18 cellular contexts compared by ENCODE assay signal in the genomic region with DNA sequence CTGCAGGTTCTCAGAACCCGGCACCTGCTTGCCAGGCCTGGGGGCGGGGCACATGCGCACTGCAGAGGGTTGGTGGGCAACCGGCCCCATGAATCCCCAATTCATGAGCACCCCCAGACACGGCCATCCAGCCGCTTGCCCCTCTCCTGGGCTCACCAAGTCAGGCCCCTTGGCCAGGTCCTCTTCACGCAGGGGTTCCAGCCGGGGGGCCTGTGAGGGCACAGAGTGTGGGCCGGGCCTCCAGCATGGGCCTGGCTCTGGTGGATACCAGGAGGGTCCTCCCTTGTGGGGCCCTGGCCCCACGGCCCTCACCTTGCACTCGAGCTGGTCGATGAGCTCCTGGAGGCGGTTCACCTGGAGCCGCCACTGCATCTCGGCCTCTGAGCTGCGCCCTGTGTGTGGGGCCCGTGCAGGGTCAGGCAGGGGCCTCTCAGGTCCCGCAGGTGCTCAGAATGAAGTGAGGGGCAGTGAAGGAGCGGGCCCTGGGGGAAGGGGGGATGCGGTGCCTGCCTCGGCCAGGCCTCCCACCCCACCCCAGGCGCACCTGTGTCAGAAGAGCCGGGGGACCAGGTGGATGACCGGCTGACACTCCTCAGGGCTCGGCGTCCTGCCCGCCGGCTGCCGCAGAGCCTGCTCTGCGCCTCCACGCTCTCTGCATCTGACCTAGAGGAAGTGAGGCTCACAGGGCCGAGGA. TPM values are rescaled to one million over a fixed set of nuclear protein-coding genes. Genes with fewer than 3 reads are reported as not detected.
"Had no signal": no experiment of that assay in that cellular context is flagged by ENCODE, and none has a peak within 500 bp of the region (broad histone marks: within the 10 kb centered on the region; RNA-seq: fewer than 3 reads in every experiment).

No MANE protein-coding gene starts in this region.

- H3K36me3 Mint-ChIP-seq: naive thymus-derived CD4-positive, alpha-beta T cell had no signal

- H3K4me3 Mint-ChIP-seq: activated naive CD4-positive, alpha-beta T cell treated with anti-CD3 and anti-CD28 coated beads, Interleukin-2, amount 10 ng/mL, durations not matched to agents 7 days and 5 days; activated naive CD8-positive, alpha-beta T cell treated with anti-CD3 and anti-CD28 coated beads, Interleukin-2, amount 50 U/mL, for 24 hours; activated T-cell treated with anti-CD3 and anti-CD28 coated beads, Interleukin-2, amount 50 U/mL, for 4 hours; central memory CD8-positive, alpha-beta T cell; naive thymus-derived CD4-positive, alpha-beta T cell; stimulated activated memory B cell treated with anti-CD40 and anti-IgM and Interleukin-4, amounts not matched to agents 10 μg/mL and 1 μg/mL and 100 μg/mL, for 72 hours; T-helper 2 cell treated with Interferon-gamma antibody and Interleukin-4, amounts not matched to agents 5 μg/mL and 100 μg/mL, for 36 hours had no signal

- DNase-seq: activated CD4-positive, alpha-beta T cell treated with anti-CD3 and anti-CD28 coated beads for 4 hours; activated CD8-positive, alpha-beta memory T cell treated with anti-CD3 and anti-CD28 coated beads, Interleukin-2, amount 50 U/mL, for 4 hours; activated naive CD4-positive, alpha-beta T cell treated with anti-CD3 and anti-CD28 coated beads, Interleukin-2, amount 10 ng/mL, durations not matched to agents 7 days and 5 days; activated naive CD8-positive, alpha-beta T cell treated with anti-CD3 and anti-CD28 coated beads, Interleukin-2, amount 50 U/mL, for 24 hours; activated T-cell treated with anti-CD3 and anti-CD28 coated beads, Interleukin-2, amount 50 U/mL, for 4 hours; anterior cingulate cortex; brain microvascular endothelial cell; cortex of kidney; mesendoderm; naive thymus-derived CD4-positive, alpha-beta T cell; SK-N-SH; stimulated activated CD4-positive, alpha-beta T cell treated with anti-CD3 and anti-CD28 coated beads, Interleukin-4, amount 100 ng/mL, for 1 hour had no signal

- H3K27me3 ChIP-seq: brain microvascular endothelial cell, pancreas had no signal

- H3K9ac ChIP-seq: SK-N-SH had no signal

- ATAC-seq: activated naive CD8-positive, alpha-beta T cell treated with anti-CD3 and anti-CD28 coated beads, Interleukin-2, amount 50 U/mL, for 24 hours; activated T-cell treated with anti-CD3 and anti-CD28 coated beads, Interleukin-2, amount 50 U/mL, for 4 hours; naive thymus-derived CD4-positive, alpha-beta T cell; pancreas; stimulated activated memory B cell treated with anti-CD40 and anti-IgM and Interleukin-4, amounts not matched to agents 10 μg/mL and 1 μg/mL and 100 μg/mL, for 72 hours had no signal

- H3K27ac Mint-ChIP-seq: activated naive CD8-positive, alpha-beta T cell treated with anti-CD3 and anti-CD28 coated beads, Interleukin-2, amount 50 U/mL, for 24 hours; naive thymus-derived CD4-positive, alpha-beta T cell; stimulated activated memory B cell treated with anti-CD40 and anti-IgM and Interleukin-4, amounts not matched to agents 10 μg/mL and 1 μg/mL and 100 μg/mL, for 72 hours; T-helper 2 cell treated with Interferon-gamma antibody and Interleukin-4, amounts not matched to agents 5 μg/mL and 100 μg/mL, for 36 hours had no signal

- H3K9me3 Mint-ChIP-seq: activated naive CD4-positive, alpha-beta T cell treated with anti-CD3 and anti-CD28 coated beads, Interleukin-2, amount 10 ng/mL, durations not matched to agents 7 days and 5 days; activated naive CD8-positive, alpha-beta T cell treated with anti-CD3 and anti-CD28 coated beads, Interleukin-2, amount 50 U/mL, for 24 hours; activated T-cell treated with anti-CD3 and anti-CD28 coated beads, Interleukin-2, amount 50 U/mL, for 4 hours; central memory CD8-positive, alpha-beta T cell; naive thymus-derived CD4-positive, alpha-beta T cell; stimulated activated memory B cell treated with anti-CD40 and anti-IgM and Interleukin-4, amounts not matched to agents 10 μg/mL and 1 μg/mL and 100 μg/mL, for 72 hours; T-helper 2 cell treated with Interferon-gamma antibody and Interleukin-4, amounts not matched to agents 5 μg/mL and 100 μg/mL, for 36 hours had no signal

- H3K36me3 ChIP-seq: brain microvascular endothelial cell had no signal

- H3K9me3 ChIP-seq: pancreas, SK-N-SH had no signal

- H3K4me2 ChIP-seq: SK-N-SH had no signal

- H3K4me3 ChIP-seq: pancreas had no signal

- H3K27ac ChIP-seq: brain microvascular endothelial cell, pancreas had no signal

- H3K27me3 Mint-ChIP-seq: activated naive CD4-positive, alpha-beta T cell treated with anti-CD3 and anti-CD28 coated beads, Interleukin-2, amount 10 ng/mL, durations not matched to agents 7 days and 5 days; activated naive CD8-positive, alpha-beta T cell treated with anti-CD3 and anti-CD28 coated beads, Interleukin-2, amount 50 U/mL, for 24 hours; central memory CD8-positive, alpha-beta T cell; naive thymus-derived CD4-positive, alpha-beta T cell; stimulated activated memory B cell treated with anti-CD40 and anti-IgM and Interleukin-4, amounts not matched to agents 10 μg/mL and 1 μg/mL and 100 μg/mL, for 72 hours had no signal

RNA-seq across cellular contexts. Expression of a gene that starts 2.6 kb away (rescaled TPM):
- total RNA-seq: lower leg skin, ureter had no signal
